ENCODE assay signal across 1 cellular context in genomic region chr10:89269822-89270483, GRCh38.
TF ChIP-seq lines count a peak whose summit lies in the region.

No MANE protein-coding gene starts in this region.

TF ChIP-seq in liver, 16 proteins besides CTCF, POLR2A, EP300 and RAD21 (continued from another document):
- TF ChIP-seq REST (IDR thresholded peaks at IDR 0.05) (peak; percentile 81), YY1 (IDR thresholded peaks at IDR 0.05) (peak; percentile 71), ZBTB33 (IDR thresholded peaks at IDR 0.05) (peak; percentile 26), HNF4A (conservative IDR thresholded peaks at IDR 0.05) (peak; percentile 90), HNF4G (IDR thresholded peaks at IDR 0.05) (peak; percentile 50), MAX (IDR thresholded peaks at IDR 0.05) (peak; percentile 50), TAF1 (conservative IDR thresholded peaks at IDR 0.05) (no peak), ATF3 (IDR thresholded peaks at IDR 0.05) (peak; percentile 10), JUND (IDR thresholded peaks at IDR 0.05) (peak in 1 of 2 donors; percentile 67), RXRA (IDR thresholded peaks at IDR 0.05) (peak; percentile 88 to 92), GABPA (IDR thresholded peaks at IDR 0.05 in 1 of 2, conservative IDR thresholded peaks at IDR 0.05 in 1 of 2) (no peak)
